In genomic region chr9:128340691-128341434, GRCh38 we compare ENCODE assay signal across 7 cellular contexts. TPM values are rescaled to one million over a fixed set of nuclear protein-coding genes. Genes with fewer than 3 reads are reported as not detected.
DNase-seq lines count a peak whose midpoint lies in the region; ATAC-seq, FAIRE-seq and TF ChIP-seq lines count a peak whose summit lies in the region.

No MANE protein-coding gene starts in this region.

- ATAC-seq in GM18861 (IDR thresholded peaks at IDR 0.05; ENCODE audit: unreplicated experiment) = peak; percentile 26
- ATAC-seq in HG02970 (IDR thresholded peaks at IDR 0.05; ENCODE audit: low FRiP score, unreplicated experiment) = peak; percentile 32
- ATAC-seq in T-cell (replicated peaks in 1 of 4) = peak; percentile 10 to 26 (median 16)
- peak; percentile 9 to 11 (median 10) for ATAC-seq in pancreas

- H3K9me3 ChIP-seq in pancreas = no peaks in the 10 kb centered on the region

- H3K36me3 Mint-ChIP-seq in T-cell = peaks cover 3% of the 10 kb centered on the region

- DNase-seq in T-cell (peak in 3 of 34 experiments; percentile 0 to 8 (median 6)), fibroblast of mammary gland (ENCODE audit: low read depth) (no peak), pancreas (peak in 1 of 6 donors; percentile 30), COLO829 (ENCODE audit: low spot score) (no peak), amniotic stem cell (lab: John Stamatoyannopoulos, UW) (no peak)

- CTCF ChIA-PET in T-cell (lab: Charles Lee) = interaction anchor here (0.5 to 1.3 kb wide), 5 partner anchors 10 to 90 kb away, joined by 3 to 9 read pairs (median 5); partner anchors contain the start of gene URM1 (in 1 of the 2)

- peaks cover 0 to 21% (median 4%) of the 10 kb centered on the region in 3 donors for H3K36me3 ChIP-seq in pancreas

- no peaks in the 10 kb centered on the region for H3K27me3 ChIP-seq in pancreas

- peak overlapping the region; percentile 83 to 89 for H3K27ac Mint-ChIP-seq in T-cell

- H3K4me1 ChIP-seq in pancreas = peaks cover 0 to 8% (median 0%) of the 10 kb centered on the region in 3 donors

- POLR2A ChIA-PET in T-cell (lab: Charles Lee) = no interaction called here

- H3K9me3 Mint-ChIP-seq in T-cell = no peaks in the 10 kb centered on the region

- intact Hi-C loops in pancreas (cut with DNase I) = loop anchor here in 1 of 3 donors (10.0 kb wide), 1 partner anchor 46 kb away; no protein-coding TSS in a partner anchor

- TF ChIP-seq CTCF in fibroblast of mammary gland (conservative IDR thresholded peaks at IDR 0.05; ENCODE audit: control insufficient read depth, insufficient read depth, low read depth, low read length) = no peak
- no peak for TF ChIP-seq CTCF in pancreas (IDR thresholded peaks at IDR 0.05)

- H3K27me3 Mint-ChIP-seq in T-cell = no peaks in the 10 kb centered on the region

- H3K4me3 Mint-ChIP-seq in T-cell = peak overlapping the region; percentile 82 to 97 (median 90)

- H3K27ac ChIP-seq in pancreas = peak overlapping the region; percentile 15 to 68 (median 30)

- no peak for FAIRE-seq in pancreas (lab: Jason Lieb, UNC)

- peaks cover 8 to 9% (median 8%) of the 10 kb centered on the region in 3 donors for H3K4me1 Mint-ChIP-seq in T-cell

- peak overlapping the region; percentile 72 for H3K4me3 ChIP-seq in fibroblast of mammary gland (ENCODE audit: control insufficient read depth, low read depth, low read length)
- peak overlapping the region; percentile 56 to 89 (median 67) for H3K4me3 ChIP-seq in pancreas

- WGBS in pancreas, 2 donors = 1 to 2% methylated on average over 44 to 48 of the region's 48 CpGs

RNA-seq across cellular contexts. Expression of gene SLC27A4, which starts 0.5 kb away (rescaled TPM):
- total RNA-seq in T-cell (10 to 100 TPM in 3 of 5 donors, 1 to 10 TPM in 2; 7.3 to 18.4 (median 17.5) TPM), pancreas (10 to 100 TPM in 5 of 6 donors, 1 to 10 TPM in 1; 9.6 to 14.2 (median 12.4) TPM)
- 10 to 100 TPM; 18.6 to 32.9 TPM for polyA plus RNA-seq in pancreas

RNA-seq across cellular contexts. Expression of gene COQ4, which starts 18.2 kb away (rescaled TPM):
- 10 to 100 TPM; 32.2 to 60.0 (median 54.5) TPM for total RNA-seq in T-cell
- total RNA-seq in pancreas = 10 to 100 TPM; 23.1 to 38.9 (median 27.4) TPM
- 100 to 1,000 TPM in 1 of 2 donors, 10 to 100 TPM in 1; 82.6 to 103 TPM for polyA plus RNA-seq in pancreas

RNA-seq across cellular contexts. Expression of gene TRUB2, which starts 18.6 kb away (rescaled TPM):
- 10 to 100 TPM; 12.4 to 22.9 (median 21.9) TPM for total RNA-seq in T-cell
- 10 to 100 TPM in 4 of 6 donors, 1 to 10 TPM in 2; 6.6 to 16.5 (median 13.8) TPM for total RNA-seq in pancreas
- polyA plus RNA-seq in pancreas = 10 to 100 TPM; 10.2 to 12.1 TPM

RNA-seq across cellular contexts. Expression of gene URM1, which starts 30.3 kb away (rescaled TPM):
- total RNA-seq in T-cell (10 to 100 TPM; 38.7 to 55.8 (median 52.5) TPM), pancreas (10 to 100 TPM; 30.9 to 46.1 (median 34.0) TPM)
- polyA plus RNA-seq in pancreas = 10 to 100 TPM; 18.5 to 32.9 TPM
